Comparison of ENCODE assay signal across 24 cellular contexts in genomic region chr14:72217164-72217563, GRCh38.
DNase-seq lines count a peak whose midpoint lies in the region; ATAC-seq, FAIRE-seq and TF ChIP-seq lines count a peak whose summit lies in the region.
"Had no signal": no experiment of that assay in that cellular context is flagged by ENCODE, and none has a peak within 500 bp of the region (broad histone marks: within the 10 kb centered on the region; RNA-seq: fewer than 3 reads in every experiment).

No MANE protein-coding gene starts in this region.

- no peaks in the 10 kb centered on the region for H3K79me2 ChIP-seq in GM12878 (ENCODE audit: control insufficient read depth, insufficient read depth, low read length)

- ATAC-seq in GM12878 (no peak), GM21576 (IDR thresholded peaks at IDR 0.05; ENCODE audit: unreplicated experiment) (no peak)
- ATAC-seq: K562 had no signal

- H3K9ac ChIP-seq in GM12878 (ENCODE audit: control insufficient read depth, insufficient read depth, low read length): no peak overlapping the region
- H3K9ac ChIP-seq: GM23248 had no signal

- FAIRE-seq in GM12878 (lab: Jason Lieb, UNC) (no peak), urothelium cell line (lab: Jason Lieb, UNC) (no peak)
- FAIRE-seq: A204.1, GM12891, GM19239, H54, K562 had no signal

- no peaks in the 10 kb centered on the region for H3K36me3 ChIP-seq in GM12878 (ENCODE audit: control insufficient read depth in 2 of 2, insufficient read depth in 2 of 2, low read length in 1 of 2)

- H3K4me3 ChIP-seq in AG10803 (ENCODE audit: low read length) (no peak overlapping the region), GM12878 (no peak overlapping the region)
- H3K4me3 ChIP-seq: GM23248, K562 had no signal

- no TSS peak for BruUV-seq in GM12878 (replicated peaks; lab: Mats Ljungman, UMichigan)

- no peaks in the 10 kb centered on the region; the same call in 1 of the 2 replicates for H4K20me1 ChIP-seq in GM12878 (ENCODE audit: control insufficient read depth, insufficient read depth)

- H3K4me1 ChIP-seq in GM12878 (ENCODE audit: control insufficient read depth, insufficient read depth, low read length): no peaks in the 10 kb centered on the region
- H3K4me1 ChIP-seq: Caco-2 had no signal

- no peak overlapping the region for H2AFZ ChIP-seq in GM12878 (ENCODE audit: control insufficient read depth, low read depth, low read length)
- H2AFZ ChIP-seq: GM23248 had no signal

- SMC1A ChIA-PET in GM12878 (lab: Charles Lee; ENCODE audit: uncharacterized antibody, unreplicated experiment): no interaction called here

- H3K9me3 ChIP-seq in GM12878 (replicated peaks; ENCODE audit: control insufficient read depth, insufficient read depth, low read length): no peaks in the 10 kb centered on the region; the same call in 1 of the 3 replicates
- H3K9me3 ChIP-seq: Caco-2 had no signal

- no peak for TF ChIP-seq RAD21 in GM12878 (IDR thresholded peaks at IDR 0.05; ENCODE audit: insufficient read depth, low read depth, low read length)

- in situ Hi-C loops in GM12878 (cut with MboI): no loop called here

- POLR2A ChIA-PET in GM12878 (lab: Charles Lee): interaction anchor here (1.3 kb wide), 1 partner anchor 18 kb away, joined by 5 read pairs; no protein-coding TSS in a partner anchor

- no peak overlapping the region for H3K4me2 ChIP-seq in GM12878 (ENCODE audit: control insufficient read depth, insufficient read depth)

- intact Hi-C loops in GM12878 (cut with micrococcal nuclease; ENCODE audit: unreplicated experiment): no loop called here

- RAD21 ChIA-PET in GM12878 (lab: Charles Lee; ENCODE audit: unreplicated experiment): no interaction called here

- H3K27ac ChIP-seq in GM12878 (ENCODE audit: control insufficient read depth, insufficient read depth): no peak overlapping the region
- H3K27ac ChIP-seq: C4-2B, GM23248, HL-60 had no signal

- H3K27me3 ChIP-seq in GM12878 (replicated peaks in 1 of 2; ENCODE audit: control insufficient read depth in 2 of 2, insufficient read depth in 2 of 2, low read length in 1 of 2): no peaks in the 10 kb centered on the region

- DNase-seq in AG10803 (ENCODE audit: low read depth) (peak; percentile 1), H4 (ENCODE audit: low spot score) (peak; percentile 13), GM12878 (ENCODE audit: low read depth, low spot score) (no peak), urothelium cell line (ENCODE audit: low spot score) (peak; percentile 54), NCI-H2107 treated with DMSO at 0.1 percent for 48 hours (lab: John Stamatoyannopoulos, UW; ENCODE audit: unreplicated experiment) (no peak), NCI-H1436 (lab: John Stamatoyannopoulos, UW) (no peak)
- DNase-seq: ACHN; AML-193; Caco-2; CD4-positive, alpha-beta T cell; DMS153; DMS79; GM23248; HCEC 1CT; HFFc6; IMR-90 had no signal

- TF ChIP-seq EP300 in GM12878 (IDR thresholded peaks at IDR 0.05; ENCODE audit: borderline replicate concordance in 1 of 2, control insufficient read depth in 1 of 2, low read depth in 2 of 2, low read length in 2 of 2): no peak

- WGBS in GM12878 (ENCODE audit: insufficient coverage, insufficient replicate concordance, low lambda C conversion rate, missing lambda C conversion rate): 86% methylated on average over 1 of the region's 1 CpG

- no peak for TF ChIP-seq CTCF in AG10803 (conservative IDR thresholded peaks at IDR 0.05; ENCODE audit: low read length)
- TF ChIP-seq CTCF in GM12878 (IDR thresholded peaks at IDR 0.05 in 2 of 3, conservative IDR thresholded peaks at IDR 0.05 in 1 of 3; ENCODE audit: control insufficient read depth in 2 of 3, extremely low read depth in 1 of 3, insufficient read depth in 1 of 3, low read depth in 3 of 3, low read length in 3 of 3): no peak

- CTCF ChIA-PET in GM12878 (lab: Yijun Ruan, JAX): interaction anchor here (1.0 to 1.4 kb wide), 2 partner anchors 21 to 61 kb away, joined by 3 read pairs; no protein-coding TSS in a partner anchor

- no peak for TF ChIP-seq POLR2A in GM12878 (IDR thresholded peaks at IDR 0.05; ENCODE audit: low read depth, low read length)

TF ChIP-seq in GM12878, 131 proteins besides CTCF, POLR2A, EP300 and RAD21:
- TF ChIP-seq EED (IDR thresholded peaks at IDR 0.05; ENCODE audit: low read depth) (0 out of 2 replicates have a peak, but pooled peaks have one; percentile 28), JUND (IDR thresholded peaks at IDR 0.05; ENCODE audit: low read depth, low read length) (no peak), MAX (IDR thresholded peaks at IDR 0.05; ENCODE audit: low read depth, low read length) (no peak)

Comparison
In these comparisons a context has a peak if more than half of its experiments do, and no peak if none do; other contexts are left out.
1. DNase-seq: peak in AG10803 (single experiment), H4 (single experiment) and urothelium cell line (single experiment); none in GM12878 (single experiment), NCI-H2107 treated with DMSO at 0.1 percent for 48 hours (single experiment) and NCI-H1436 (single experiment).